ENCODE assay signal across 8 cellular contexts in the genomic region with DNA sequence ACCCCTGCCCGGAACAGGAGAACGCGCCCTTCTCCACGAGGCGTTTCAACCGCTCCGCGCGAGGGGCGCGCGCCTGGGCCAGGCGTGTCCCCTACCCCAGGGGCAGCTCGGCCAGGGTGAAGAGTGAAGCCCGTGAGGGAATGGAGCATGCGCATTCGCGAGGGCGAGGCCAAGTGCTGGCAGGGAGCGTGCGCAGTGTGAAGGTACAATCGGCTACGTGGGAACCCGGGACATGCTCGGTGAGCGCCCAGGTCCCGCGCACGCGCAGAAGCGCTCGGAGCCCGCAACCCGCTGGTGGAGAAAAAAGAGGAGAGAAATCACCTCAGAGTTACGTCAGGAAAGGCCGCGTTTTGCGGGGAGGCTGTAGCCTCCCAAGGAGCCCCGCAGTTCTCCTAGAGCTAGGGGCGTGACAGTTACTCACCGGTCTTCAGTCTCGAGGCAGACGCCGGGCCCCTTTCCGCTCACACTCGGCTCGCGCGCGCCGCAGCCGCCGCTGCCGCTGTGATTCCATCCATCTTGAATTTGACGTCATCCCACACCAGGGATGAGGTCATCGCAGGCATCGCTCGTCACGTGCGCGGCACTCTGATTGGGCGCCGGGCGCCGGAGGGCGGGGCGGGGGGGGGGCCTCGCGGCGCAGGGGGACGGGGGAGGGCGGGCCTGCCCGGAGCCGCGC. TPM values are rescaled to one million over a fixed set of nuclear protein-coding genes. Genes with fewer than 3 reads are reported as not detected.
DNase-seq lines count a peak whose midpoint lies in the region; ATAC-seq, FAIRE-seq and TF ChIP-seq lines count a peak whose summit lies in the region.

Gene ZBTB21 (minus strand): TSS at position 530 of the 676 bp plus-strand sequence. CDS start 16,265 bp downstream, outside the sequence.

- DNase-seq in NCI-H774 (lab: John Stamatoyannopoulos, UW) (peak; percentile 83), dermis blood vessel endothelial cell (peak; percentile 99), HepG2 (ENCODE audit: low spot score) (peak; percentile 96)
- DNase-seq in activated CD4-positive, alpha-beta T cell treated with anti-CD3 and anti-CD28 coated beads, Interleukin-2, amount 50 U/mL, for 4 hours = peak; percentile 97 to 98
- peak; percentile 98 for DNase-seq in stimulated activated CD4-positive, alpha-beta T cell treated with anti-CD3 and anti-CD28 coated beads, Interleukin-4, amount 100 ng/mL, for 1 hour

- peak within 1 kb of the TSS; percentile 74 to 94 (median 87) for H3K9ac ChIP-seq in BLaER1 treated with 17β-estradiol and CSF1 and Interleukin-3, amounts not matched to agents 10 nM and 100 nM
- peak within 1 kb of the TSS; percentile 94 for H3K9ac ChIP-seq in HepG2 (ENCODE audit: insufficient read depth, low read depth, low read length)

- POLR2A ChIA-PET in HepG2 (lab: Yijun Ruan, JAX) = interaction anchor here (0.7 to 1.0 kb wide), 4 partner anchors 11 to 84 kb away, joined by 3 to 4 read pairs (median 3); no protein-coding TSS in a partner anchor

- peak; percentile 63 for ATAC-seq in GM19372 (IDR thresholded peaks at IDR 0.05; ENCODE audit: low read depth, unreplicated experiment)
- ATAC-seq in HG03558 (IDR thresholded peaks at IDR 0.05; ENCODE audit: extremely low read depth, unreplicated experiment) = peak; percentile 38
- peak; percentile 87 for ATAC-seq in HepG2

- H3K4me1 ChIP-seq in BLaER1 treated with 17β-estradiol and CSF1 and Interleukin-3, amounts not matched to agents 10 nM and 100 nM = peaks cover 5 to 30% (median 13%) of the 10 kb centered on the region in 10 experiments; a peak in 17 of 20 replicates
- H3K4me1 ChIP-seq in HepG2 (ENCODE audit: insufficient read depth, low read length) = peaks cover 33% of the 10 kb centered on the region

- peak within 1 kb of the TSS; percentile 49 for H2AFZ ChIP-seq in HepG2 (ENCODE audit: low read length)

- in situ Hi-C loops in HepG2 (cut with HindIII; ENCODE audit: extremely low pct_ligation_motif_present, low pct_unique_long_range_greater_than_20kb) = no loop called here

- TF ChIP-seq POLR2A in HepG2 (IDR thresholded peaks at IDR 0.05; ENCODE audit: insufficient read depth in 1 of 2, low read depth in 2 of 2, low read length in 2 of 2) = peak; percentile 87 to 92

- peak within 1 kb of the TSS; percentile 79 to 90 (median 86) for H3K4me3 ChIP-seq in BLaER1 treated with 17β-estradiol and CSF1 and Interleukin-3, amounts not matched to agents 10 nM and 100 nM
- peak within 1 kb of the TSS; percentile 71 to 91 (median 78) for H3K4me3 ChIP-seq in HepG2 (replicated peaks in 1 of 3; ENCODE audit: insufficient read depth in 1 of 3, low read depth in 2 of 3, low read length in 3 of 3)

- peaks cover 0 to 7% (median 4%) of the 10 kb centered on the region in 11 experiments; a peak in 8 of 22 replicates for H3K9me3 ChIP-seq in BLaER1 treated with 17β-estradiol and CSF1 and Interleukin-3, amounts not matched to agents 10 nM and 100 nM (replicated peaks in 1 of 11)
- H3K9me3 ChIP-seq in HepG2 (ENCODE audit: low read length) = 0 out of 2 replicates have a peak, but pooled peaks cover 4% of the 10 kb centered on the region

- peaks cover 28 to 51% (median 38%) of the 10 kb centered on the region in 11 experiments for H3K27me3 ChIP-seq in BLaER1 treated with 17β-estradiol and CSF1 and Interleukin-3, amounts not matched to agents 10 nM and 100 nM
- no peaks in the 10 kb centered on the region for H3K27me3 ChIP-seq in HepG2 (ENCODE audit: control insufficient read depth in 1 of 2, insufficient read depth in 2 of 2, low read length in 2 of 2)

- H4K20me1 ChIP-seq in BLaER1 treated with 17β-estradiol and CSF1 and Interleukin-3, amounts not matched to agents 10 nM and 100 nM = peaks cover 0 to 38% (median 0%) of the 10 kb centered on the region in 11 experiments; a peak in 3 of 22 replicates
- H4K20me1 ChIP-seq in HepG2 (ENCODE audit: insufficient read depth, low read length) = no peaks in the 10 kb centered on the region

- intact Hi-C loops in HepG2 (cut with micrococcal nuclease; ENCODE audit: unreplicated experiment) = no loop called here

- TF ChIP-seq CTCF in HepG2 (CRISPR knock-in tag; IDR thresholded peaks at IDR 0.05) = no peak

- TF ChIP-seq EP300 in HepG2 (IDR thresholded peaks at IDR 0.05; ENCODE audit: low read depth in 2 of 2, low read length in 2 of 2) = no peak
- TF ChIP-seq EP300 in HepG2 (CRISPR knock-in tag; IDR thresholded peaks at IDR 0.05; ENCODE audit: borderline replicate concordance) = no peak

- no peak for TF ChIP-seq RAD21 in HepG2 (CRISPR knock-in tag; IDR thresholded peaks at IDR 0.05)

- CTCF ChIA-PET in HepG2 (lab: Yijun Ruan, JAX; ENCODE audit: low intra/inter-chr PET ratio, low total read pairs) = interaction anchor here (2.1 kb wide), 1 partner anchor 108 kb away, joined by 6 read pairs; no protein-coding TSS in a partner anchor

- peaks cover 29% of the 10 kb centered on the region for H3K79me2 ChIP-seq in HepG2 (ENCODE audit: insufficient read depth, low read length)

- peak within 1 kb of the TSS; percentile 80 to 100 (median 99) for H3K4me2 ChIP-seq in BLaER1 treated with 17β-estradiol and CSF1 and Interleukin-3, amounts not matched to agents 10 nM and 100 nM
- H3K4me2 ChIP-seq in HepG2 (ENCODE audit: low read depth, low read length) = peak within 1 kb of the TSS; percentile 87

- WGBS in HepG2 (ENCODE audit: low lambda C conversion rate) = 2% methylated on average over 9 of the region's 75 CpGs

- peaks cover 0 to 3% (median 0%) of the 10 kb centered on the region in 11 experiments; a peak in 1 of 22 replicates for H3K36me3 ChIP-seq in BLaER1 treated with 17β-estradiol and CSF1 and Interleukin-3, amounts not matched to agents 10 nM and 100 nM
- H3K36me3 ChIP-seq in HepG2 (replicated peaks in 1 of 2; ENCODE audit: control insufficient read depth in 1 of 2, insufficient read depth in 2 of 2, low read length in 2 of 2) = peaks cover 0 to 7% of the 10 kb centered on the region in 2 experiments; a peak in 1 of 5 replicates

- no TSS peak for BruUV-seq in HepG2 (replicated peaks; lab: Mats Ljungman, UMichigan)

- H3K27ac ChIP-seq in BLaER1 treated with 17β-estradiol and CSF1 and Interleukin-3, amounts not matched to agents 10 nM and 100 nM = peak within 1 kb of the TSS; percentile 80 to 94 (median 91)
- peak within 1 kb of the TSS; percentile 98 for H3K27ac ChIP-seq in HepG2 (ENCODE audit: extremely low read length, insufficient read depth, low read length)

- FAIRE-seq in HepG2 (lab: Jason Lieb, UNC) = peak; percentile 62

TF ChIP-seq in HepG2, 621 proteins besides CTCF, POLR2A, EP300 and RAD21 (continues in another document):
- TF ChIP-seq TGIF2 (CRISPR knock-in tag; IDR thresholded peaks at IDR 0.05) = peak; percentile 34; the same call in 1 of the 2 replicates
- TF ChIP-seq POGZ (CRISPR knock-in tag; IDR thresholded peaks at IDR 0.05) = peak; percentile 80
- TF ChIP-seq MED8 (CRISPR knock-in tag; IDR thresholded peaks at IDR 0.05; ENCODE audit: insufficient replicate concordance) = peak; percentile 11
- TF ChIP-seq NFIB (CRISPR knock-in tag; IDR thresholded peaks at IDR 0.05; ENCODE audit: borderline replicate concordance) = no peak
- peak; percentile 58; the same call in 1 of the 2 replicates for TF ChIP-seq ZFY (CRISPR knock-in tag; IDR thresholded peaks at IDR 0.05)
- TF ChIP-seq TCF7L2 (IDR thresholded peaks at IDR 0.05; ENCODE audit: low read depth, low read length) = no peak
- peak; percentile 52; the same call in 1 of the 2 replicates for TF ChIP-seq ESRRA (CRISPR knock-in tag; IDR thresholded peaks at IDR 0.05; ENCODE audit: low read depth)
- TF ChIP-seq KDM5A (IDR thresholded peaks at IDR 0.05; ENCODE audit: borderline replicate concordance, low read length) = peak; percentile 11; the same call in 1 of the 2 replicates
- TF ChIP-seq ATF2 (CRISPR knock-in tag; IDR thresholded peaks at IDR 0.05) = peak; percentile 97
- peak; percentile 44; the same call in 1 of the 2 replicates for TF ChIP-seq RXRA (CRISPR knock-in tag; IDR thresholded peaks at IDR 0.05)

RNA-seq across cellular contexts. Expression of gene ZBTB21, which starts in this region (rescaled TPM):
- total RNA-seq in dermis blood vessel endothelial cell (5.3 and 6.1 TPM in 2 replicates), HepG2 (2016; rRNA removed; fragmentation: Illumina TruSeq; extraction: Trizol) (6.1 and 7.7 TPM in 2 replicates)
- 0.97 and 1.3 TPM in 2 replicates for total RNA-seq in HepG2 (2016; cell fraction: cytosol; rRNA removed; fragmentation: Illumina TruSeq; extraction: Trizol; ENCODE audit: low read depth)
- total RNA-seq in HepG2 (2016; cell fraction: insoluble cytoplasmic fraction; rRNA removed; fragmentation: Illumina TruSeq; extraction: Trizol) = 5.5 and 8.3 TPM in 2 replicates
- total RNA-seq in HepG2 (2016; cell fraction: membrane; rRNA removed; fragmentation: Illumina TruSeq; extraction: Trizol) = 3.0 and 3.4 TPM in 2 replicates
- total RNA-seq in HepG2 (2016; cell fraction: nucleus; rRNA removed; fragmentation: Illumina TruSeq; extraction: Trizol) = 8.5 and 10.3 TPM in 2 replicates
- 2.5 and 4.5 TPM in 2 replicates for polyA plus RNA-seq in HepG2 (2011; rRNA removed)
- polyA plus RNA-seq in HepG2 (2011; cell fraction: cytosol; rRNA removed) = 1.6 and 2.3 TPM in 2 replicates
- polyA plus RNA-seq in HepG2 (2011; cell fraction: nucleus; rRNA removed) = 4.3 and 8.3 TPM in 2 replicates
- polyA plus RNA-seq in HepG2 (2012) = 3.7 and 5.1 TPM in 2 replicates
- polyA plus RNA-seq in HepG2 (2016; cell fraction: cytosol; fragmentation: Illumina TruSeq; extraction: Trizol; ENCODE audit: low read depth) = 0.25 TPM in 2 replicates
- 5.7 and 5.8 TPM in 2 replicates for polyA plus RNA-seq in HepG2 (2016; cell fraction: insoluble cytoplasmic fraction; fragmentation: Illumina TruSeq; extraction: Trizol; ENCODE audit: low read depth)
- 0.60 and 0.90 TPM in 2 replicates for polyA plus RNA-seq in HepG2 (2016; cell fraction: membrane; fragmentation: Illumina TruSeq; extraction: Trizol; ENCODE audit: low read depth)
- polyA plus RNA-seq in HepG2 (2016; cell fraction: nucleus; fragmentation: Illumina TruSeq; extraction: Trizol; ENCODE audit: insufficient read depth, low read depth) = 8.0 and 9.0 TPM in 2 replicates
- polyA minus RNA-seq in HepG2 (2011; rRNA and poly(A)+ RNA removed; ENCODE audit: low replicate concordance) = 6.1 and 21.7 TPM in 2 replicates
- polyA minus RNA-seq in HepG2 (2011; cell fraction: cytosol; rRNA and poly(A)+ RNA removed) = 4.0 and 6.0 TPM in 2 replicates
- 14.5 and 16.0 TPM in 2 replicates for polyA minus RNA-seq in HepG2 (2011; cell fraction: nucleus; rRNA and poly(A)+ RNA removed)

Comparison
In these comparisons a context has a peak if more than half of its experiments do, and no peak if none do; other contexts are left out.
1. Peak in every context shown above with its lines: DNase-seq, ATAC-seq, H3K4me3 ChIP-seq and H3K27ac ChIP-seq.